In genomic region chr1:1462318-1462966, GRCh38 we compare ENCODE assay signal across 11 cellular contexts. TPM values are rescaled to one million over a fixed set of nuclear protein-coding genes. Genes with fewer than 3 reads are reported as not detected.
DNase-seq lines count a peak whose midpoint lies in the region; ATAC-seq, FAIRE-seq and TF ChIP-seq lines count a peak whose summit lies in the region.
"Had no signal": no experiment of that assay in that cellular context is flagged by ENCODE, and none has a peak within 500 bp of the region (broad histone marks: within the 10 kb centered on the region; RNA-seq: fewer than 3 reads in every experiment).

No MANE protein-coding gene starts in this region.

- H3K36me3 ChIP-seq in BLaER1 (no peaks in the 10 kb centered on the region), GM23248 (ENCODE audit: low read depth) (no peaks in the 10 kb centered on the region), keratinocyte (ENCODE audit: control insufficient read depth in 2 of 2, extremely low read depth in 1 of 2, insufficient read depth in 2 of 2, low read length in 2 of 2) (no peaks in the 10 kb centered on the region)

- DNase-seq in GM23248 (peak; percentile 32), T-helper 17 cell (no peak), keratinocyte (ENCODE audit: low read depth, low spot score) (peak; percentile 7), UCSD-AML1 (lab: John Stamatoyannopoulos, UW; ENCODE audit: unreplicated experiment) (no peak), GM10266 (ENCODE audit: extremely low spot score) (no peak)
- DNase-seq: amniotic stem cell, NCI-H187 treated with DMSO at 0.1 percent for 48 hours had no signal

- TF ChIP-seq CTCF in keratinocyte (optimal IDR thresholded peaks at IDR 0.05 in 1 of 3, IDR thresholded peaks at IDR 0.05 in 1 of 3, conservative IDR thresholded peaks at IDR 0.05 in 1 of 3; ENCODE audit: extremely low read depth in 1 of 3, insufficient read depth in 2 of 3, low read length in 3 of 3), result no peak
- no peak for TF ChIP-seq CTCF in GM10266 (IDR thresholded peaks at IDR 0.05; ENCODE audit: control insufficient read depth, insufficient read depth, low read depth, missing control alignments)

- in situ Hi-C loops in GM23248 (cut with MboI), result no loop called here

- H3F3A ChIP-seq in GM23248 (ENCODE audit: insufficient read depth), result no peaks in the 10 kb centered on the region

- peaks cover 77% of the 10 kb centered on the region for H3K4me1 ChIP-seq in BLaER1
- no peaks in the 10 kb centered on the region for H3K4me1 ChIP-seq in GM23248 (ENCODE audit: insufficient read depth)
- H3K4me1 ChIP-seq in keratinocyte (ENCODE audit: control insufficient read depth, extremely low read depth, insufficient read depth, low read length), result peaks cover 12% of the 10 kb centered on the region

- no peaks in the 10 kb centered on the region for H3K79me2 ChIP-seq in GM23248 (ENCODE audit: insufficient read depth)
- no peaks in the 10 kb centered on the region for H3K79me2 ChIP-seq in keratinocyte (ENCODE audit: control insufficient read depth, insufficient read depth, low read length)

- H3K27me3 ChIP-seq in BLaER1 (no peaks in the 10 kb centered on the region), GM23248 (replicated peaks; ENCODE audit: insufficient read depth) (no peaks in the 10 kb centered on the region), keratinocyte (ENCODE audit: control insufficient read depth, extremely low read depth, insufficient read depth, low read length) (no peaks in the 10 kb centered on the region)

- peak overlapping the region; percentile 90 for H3K4me2 ChIP-seq in BLaER1
- no peak overlapping the region for H3K4me2 ChIP-seq in GM23248 (ENCODE audit: unreplicated experiment)
- H3K4me2 ChIP-seq in keratinocyte (ENCODE audit: control insufficient read depth, extremely low read depth, insufficient read depth, low read depth, low read length), result peak overlapping the region; percentile 45

- H4K20me1 ChIP-seq in BLaER1, result no peaks in the 10 kb centered on the region
- H4K20me1 ChIP-seq in GM23248 (ENCODE audit: insufficient read depth), result no peaks in the 10 kb centered on the region
- H4K20me1 ChIP-seq in keratinocyte (ENCODE audit: control insufficient read depth, extremely low read depth, insufficient read depth, low read length), result no peaks in the 10 kb centered on the region

- peak; percentile 76 for ATAC-seq in T-helper 17 cell
- ATAC-seq in GM18868 (IDR thresholded peaks at IDR 0.05; ENCODE audit: unreplicated experiment), result no peak
- ATAC-seq in HG03469 (IDR thresholded peaks at IDR 0.05; ENCODE audit: unreplicated experiment), result no peak

- peaks cover 4% of the 10 kb centered on the region for H3K27me3 Mint-ChIP-seq in T-helper 17 cell

- H3K27ac Mint-ChIP-seq in T-helper 17 cell, result no peak overlapping the region
- H3K27ac Mint-ChIP-seq: nephron had no signal

- no peak overlapping the region for H3K4me3 ChIP-seq in BLaER1
- no peak overlapping the region for H3K4me3 ChIP-seq in GM23248
- no peak overlapping the region for H3K4me3 ChIP-seq in keratinocyte (ENCODE audit: control insufficient read depth in 2 of 3, extremely low read depth in 1 of 3, insufficient read depth in 2 of 3, low read depth in 1 of 3, low read length in 3 of 3)

- H3K4me1 Mint-ChIP-seq in T-helper 17 cell, result no peaks in the 10 kb centered on the region
- H3K4me1 Mint-ChIP-seq: nephron had no signal

- no peaks in the 10 kb centered on the region for H3K9me2 ChIP-seq in GM23248 (ENCODE audit: insufficient read depth)

- WGBS in GM23248 (ENCODE audit: low coverage in 1 of 2, low lambda C conversion rate in 2 of 2, missing lambda C conversion rate in 2 of 2), 2 experiments, result 31 to 32% methylated on average over 25 of the region's 26 CpGs

- no peak for FAIRE-seq in keratinocyte (lab: Jason Lieb, UNC)

- H3K9ac ChIP-seq in BLaER1 (peak overlapping the region; percentile 49; the same call in 1 of the 2 replicates), GM23248 (no peak overlapping the region), keratinocyte (ENCODE audit: control insufficient read depth, extremely low read depth, insufficient read depth, low read length) (no peak overlapping the region)

- no peaks in the 10 kb centered on the region for H3K36me3 Mint-ChIP-seq in T-helper 17 cell (ENCODE audit: low read depth)

- H3K9me3 ChIP-seq in BLaER1 (no peaks in the 10 kb centered on the region), GM23248 (ENCODE audit: low read depth) (no peaks in the 10 kb centered on the region), T-helper 17 cell (ENCODE audit: control insufficient read depth, low read length, poor library complexity, severe bottlenecking) (no peaks in the 10 kb centered on the region), keratinocyte (ENCODE audit: control insufficient read depth, low read depth, low read length) (no peaks in the 10 kb centered on the region)

- no peaks in the 10 kb centered on the region for H3K9me1 ChIP-seq in keratinocyte (ENCODE audit: control insufficient read depth, extremely low read depth, insufficient read depth, low read length)

- H3K27ac ChIP-seq in BLaER1 (peak overlapping the region; percentile 81), GM23248 (no peak overlapping the region), keratinocyte (ENCODE audit: control insufficient read depth, insufficient read depth, low read length) (no peak overlapping the region)

- dilution Hi-C loops in keratinocyte (cut with MboI; ENCODE audit: extremely low pct_ligation_motif_present, low sequenced_read_pairs), result no loop called here

- H3K4me3 Mint-ChIP-seq in T-helper 17 cell, result peak overlapping the region; percentile 74
- H3K4me3 Mint-ChIP-seq: nephron had no signal

- H2AFZ ChIP-seq in GM23248 (no peak overlapping the region; the same call in 1 of the 2 replicates), keratinocyte (ENCODE audit: control insufficient read depth, low read length) (peak overlapping the region; percentile 47)

RNA-seq across cellular contexts. Expression of gene ATAD3B, which starts 9.1 kb away (rescaled TPM):
- total RNA-seq in GM23248 (2014; rRNA removed; shearing (Covaris generic)), result 20.2 and 34.7 TPM in 2 replicates
- polyA plus RNA-seq in GM23248 (2016; fragmentation: Nextera tagmentation; extraction: Ambion mirVana) (11.6 and 12.1 TPM in 2 replicates), keratinocyte (18.4 to 24.9 TPM (median 20.6 TPM) in 3 replicates)
- 10 to 100 TPM; 41.7 to 45.1 TPM for total RNA-seq in T-helper 17 cell
- polyA plus RNA-seq in keratinocyte (2011; ENCODE audit: low read depth), result 7.0 TPM
- polyA plus RNA-seq in keratinocyte (2011; cell fraction: cytosol; rRNA removed), result 5.6 and 13.4 TPM in 2 replicates
- polyA plus RNA-seq in keratinocyte (2011; cell fraction: nucleus; rRNA removed), result 62.1 and 71.7 TPM in 2 replicates
- polyA plus RNA-seq in keratinocyte (2012; ENCODE audit: low replicate concordance), result 13.6 and 24.6 TPM in 2 replicates
- 10.3 to 16.7 TPM (median 12.5 TPM) in 3 replicates for polyA minus RNA-seq in keratinocyte
- polyA minus RNA-seq in keratinocyte (2011; cell fraction: cytosol; rRNA and poly(A)+ RNA removed), result 21.3 TPM
- polyA minus RNA-seq in keratinocyte (2011; cell fraction: nucleus; rRNA and poly(A)+ RNA removed), result 31.8 and 34.4 TPM in 2 replicates

RNA-seq across cellular contexts. Expression of gene ATAD3C, which starts 13.0 kb away (rescaled TPM):
- not detected in 2 replicates for total RNA-seq in GM23248 (2014; rRNA removed; shearing (Covaris generic))
- 0.51 TPM in 1 of 2 replicates, not detected in the other for polyA plus RNA-seq in GM23248 (2016; fragmentation: Nextera tagmentation; extraction: Ambion mirVana)
- 1 to 10 TPM in 1 of 2 donors, under 1 TPM in 1; 0.13 to 2.9 TPM for total RNA-seq in T-helper 17 cell
- polyA plus RNA-seq in keratinocyte, result 0.39 to 0.72 TPM (median 0.45 TPM) in 3 replicates
- polyA plus RNA-seq in keratinocyte (2011; ENCODE audit: low read depth), result not detected
- polyA plus RNA-seq in keratinocyte (2011; cell fraction: cytosol; rRNA removed), result 0.26 and 0.73 TPM in 2 replicates
- 0.13 and 0.16 TPM in 2 replicates for polyA plus RNA-seq in keratinocyte (2011; cell fraction: nucleus; rRNA removed)
- polyA plus RNA-seq in keratinocyte (2012; ENCODE audit: low replicate concordance), result 0.42 and 0.49 TPM in 2 replicates
- 0.45 TPM in 1 of 3 replicates, not detected in the others for polyA minus RNA-seq in keratinocyte
- not detected for polyA minus RNA-seq in keratinocyte (2011; cell fraction: cytosol; rRNA and poly(A)+ RNA removed)
- not detected in 2 replicates for polyA minus RNA-seq in keratinocyte (2011; cell fraction: nucleus; rRNA and poly(A)+ RNA removed)

RNA-seq across cellular contexts. Expression of gene VWA1, which starts 27.0 kb away (rescaled TPM):
- total RNA-seq in GM23248 (2014; rRNA removed; shearing (Covaris generic)), result 1.4 and 2.3 TPM in 2 replicates
- polyA plus RNA-seq in GM23248 (2016; fragmentation: Nextera tagmentation; extraction: Ambion mirVana), result 0.60 and 1.3 TPM in 2 replicates
- not detected for total RNA-seq in T-helper 17 cell
- polyA plus RNA-seq in keratinocyte, result 5.0 to 6.7 TPM (median 6.5 TPM) in 3 replicates
- 0.79 TPM for polyA plus RNA-seq in keratinocyte (2011; ENCODE audit: low read depth)
- polyA plus RNA-seq in keratinocyte (2011; cell fraction: cytosol; rRNA removed), result 1.4 and 3.9 TPM in 2 replicates
- 5.0 and 8.3 TPM in 2 replicates for polyA plus RNA-seq in keratinocyte (2011; cell fraction: nucleus; rRNA removed)
- polyA plus RNA-seq in keratinocyte (2012; ENCODE audit: low replicate concordance), result 3.7 and 16.1 TPM in 2 replicates
- 1.7 to 3.9 TPM (median 2.3 TPM) in 3 replicates for polyA minus RNA-seq in keratinocyte
- 10.6 TPM for polyA minus RNA-seq in keratinocyte (2011; cell fraction: cytosol; rRNA and poly(A)+ RNA removed)
- 4.7 and 7.9 TPM in 2 replicates for polyA minus RNA-seq in keratinocyte (2011; cell fraction: nucleus; rRNA and poly(A)+ RNA removed)

RNA-seq across cellular contexts. Expression of gene ANKRD65, which starts 41.4 kb away (rescaled TPM):
- total RNA-seq in GM23248 (2014; rRNA removed; shearing (Covaris generic)), result 0.51 and 0.97 TPM in 2 replicates
- polyA plus RNA-seq in GM23248 (2016; fragmentation: Nextera tagmentation; extraction: Ambion mirVana) (0.44 and 0.70 TPM in 2 replicates), keratinocyte (4.6 to 6.5 TPM (median 5.1 TPM) in 3 replicates)
- not detected for total RNA-seq in T-helper 17 cell
- polyA plus RNA-seq in keratinocyte (2011; ENCODE audit: low read depth), result 0.45 TPM
- polyA plus RNA-seq in keratinocyte (2011; cell fraction: cytosol; rRNA removed), result 2.9 and 4.5 TPM in 2 replicates
- 4.0 and 5.7 TPM in 2 replicates for polyA plus RNA-seq in keratinocyte (2011; cell fraction: nucleus; rRNA removed)
- 2.4 and 7.2 TPM in 2 replicates for polyA plus RNA-seq in keratinocyte (2012; ENCODE audit: low replicate concordance)
- polyA minus RNA-seq in keratinocyte, result 0.64 to 1.9 TPM (median 1.0 TPM) in 3 replicates
- 6.5 TPM for polyA minus RNA-seq in keratinocyte (2011; cell fraction: cytosol; rRNA and poly(A)+ RNA removed)
- 0.62 and 1.6 TPM in 2 replicates for polyA minus RNA-seq in keratinocyte (2011; cell fraction: nucleus; rRNA and poly(A)+ RNA removed)

RNA-seq across cellular contexts. Expression of gene ATAD3A, which starts 49.5 kb away (rescaled TPM):
- total RNA-seq in GM23248 (2014; rRNA removed; shearing (Covaris generic)), result 45.8 and 54.5 TPM in 2 replicates
- polyA plus RNA-seq in GM23248 (2016; fragmentation: Nextera tagmentation; extraction: Ambion mirVana) (42.8 and 44.9 TPM in 2 replicates), keratinocyte (19.9 to 23.0 TPM (median 22.0 TPM) in 3 replicates)
- 10 to 100 TPM; 20.3 to 23.3 TPM for total RNA-seq in T-helper 17 cell
- 19.1 TPM for polyA plus RNA-seq in keratinocyte (2011; ENCODE audit: low read depth)
- polyA plus RNA-seq in keratinocyte (2011; cell fraction: cytosol; rRNA removed), result 9.3 and 25.1 TPM in 2 replicates
- 23.7 and 29.2 TPM in 2 replicates for polyA plus RNA-seq in keratinocyte (2011; cell fraction: nucleus; rRNA removed)
- 13.5 and 40.5 TPM in 2 replicates for polyA plus RNA-seq in keratinocyte (2012; ENCODE audit: low replicate concordance)
- 9.3 to 18.3 TPM (median 12.0 TPM) in 3 replicates for polyA minus RNA-seq in keratinocyte
- polyA minus RNA-seq in keratinocyte (2011; cell fraction: cytosol; rRNA and poly(A)+ RNA removed), result 40.3 TPM
- polyA minus RNA-seq in keratinocyte (2011; cell fraction: nucleus; rRNA and poly(A)+ RNA removed), result 15.6 and 16.5 TPM in 2 replicates

Comparison
In these comparisons a context has a peak if more than half of its experiments do, and no peak if none do; other contexts are left out.
1. DNase-seq: peak in GM23248 (single experiment) and keratinocyte (single experiment); none in T-helper 17 cell (0 of 3), UCSD-AML1 (single experiment) and GM10266 (single experiment).